Comparison of ENCODE assay signal across 8 cellular contexts in the genomic region with DNA sequence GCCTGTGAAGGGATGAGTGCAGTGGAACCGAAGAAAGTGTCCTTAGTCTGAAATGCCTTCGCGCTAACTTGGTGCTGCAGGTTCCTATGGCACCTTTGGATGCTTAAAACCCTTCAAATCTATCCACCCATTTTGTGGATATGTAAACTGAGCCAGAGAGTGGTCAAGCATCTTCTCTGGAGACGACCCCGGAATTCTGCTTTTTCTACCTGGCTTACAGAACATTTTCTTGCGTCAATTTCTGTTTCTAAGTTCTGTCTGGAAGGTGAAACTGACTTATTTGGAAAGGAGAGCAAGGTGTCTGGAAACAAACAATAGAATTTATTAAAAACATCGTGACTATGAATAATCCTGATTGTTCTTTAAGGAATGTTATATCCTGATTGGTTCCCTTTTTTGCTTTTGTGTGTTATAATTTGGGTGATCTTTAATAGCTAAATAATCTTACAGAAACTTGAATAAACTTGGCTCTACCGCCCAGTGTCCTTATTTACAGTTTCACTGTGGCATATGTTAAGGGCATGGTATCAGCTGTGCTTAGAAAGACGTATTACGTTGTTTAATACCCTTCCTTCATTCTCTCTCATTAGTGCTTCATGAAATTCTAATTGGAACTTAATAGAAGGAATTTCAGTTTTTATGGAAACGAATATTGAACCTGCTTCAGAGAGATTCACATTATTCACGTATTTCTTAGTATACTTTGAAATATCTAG. TPM values are rescaled to one million over a fixed set of nuclear protein-coding genes. Genes with fewer than 3 reads are reported as not detected.
DNase-seq lines count a peak whose midpoint lies in the region; ATAC-seq, FAIRE-seq and TF ChIP-seq lines count a peak whose summit lies in the region.
"Not testable (repeated sequence)": the region's sequence is repeated elsewhere in the genome, so short reads cannot be mapped to it uniquely, and the experiment has no call there.

No MANE protein-coding gene starts in this region.

- H3K79me1 ChIP-seq in IMR-90 (ENCODE audit: low read depth in 1 of 2, low read length in 2 of 2) = not testable (repeated sequence)

- WGBS in IMR-90 (ENCODE audit: extremely low coverage in 2 of 2, insufficient read length in 1 of 2), 2 experiments = no CpG with 5 or more reads among the region's 12 CpGs
- WGBS in endodermal cell (ENCODE audit: insufficient coverage in 1 of 2, insufficient read length in 1 of 2), 2 experiments = 0 to 8% methylated on average over 1 to 6 of the region's 12 CpGs

- peak overlapping the region; percentile 68; the same call in 1 of the 2 replicates for H3K23ac ChIP-seq in IMR-90 (ENCODE audit: low read depth, low read length)

- H3K4me3 Mint-ChIP-seq in Caco-2 (ENCODE audit: unreplicated experiment) = peak overlapping the region; percentile 77
- peak overlapping the region; percentile 73 for H3K4me3 Mint-ChIP-seq in endodermal cell

- H3K4me2 ChIP-seq in IMR-90 (ENCODE audit: low read depth, low read length) (peak overlapping the region; percentile 99), keratinocyte (ENCODE audit: control insufficient read depth, extremely low read depth, insufficient read depth, low read depth, low read length) (peak overlapping the region; percentile 83)

- H4K5ac ChIP-seq in IMR-90 (ENCODE audit: low read depth, low read length) = not testable (repeated sequence)

- H2BK20ac ChIP-seq in IMR-90 (ENCODE audit: low read depth, low read length) = not testable (repeated sequence)

- H4K91ac ChIP-seq in IMR-90 (ENCODE audit: insufficient read depth, low read depth, low read length) = not testable (repeated sequence)

- H3K27ac Mint-ChIP-seq in Caco-2 (ENCODE audit: unreplicated experiment) (peak overlapping the region; percentile 57), endodermal cell (peak overlapping the region; percentile 79)
- peak overlapping the region; percentile 71 to 82 for H3K27ac Mint-ChIP-seq in activated naive CD4-positive, alpha-beta T cell treated with anti-CD3 and anti-CD28 coated beads, Interleukin-2, amount 50 U/mL, for 72 hours

- peak overlapping the region; percentile 73; the same call in 1 of the 2 replicates for H3K9ac ChIP-seq in IMR-90 (ENCODE audit: low read depth, low read length)
- peak overlapping the region; percentile 2 for H3K9ac ChIP-seq in endodermal cell (ENCODE audit: extremely low read depth, low read length, poor library complexity, severe bottlenecking)
- H3K9ac ChIP-seq in keratinocyte (ENCODE audit: control insufficient read depth, extremely low read depth, insufficient read depth, low read length) = peak overlapping the region; percentile 56

- not testable (repeated sequence) for H3K27ac ChIP-seq in IMR-90 (ENCODE audit: insufficient read depth, low read length); RWPE2 (ENCODE audit: poor library complexity, severe bottlenecking); endodermal cell (ENCODE audit: low read depth, low read length); neutrophil; thoracic aorta
- H3K27ac ChIP-seq in keratinocyte (ENCODE audit: control insufficient read depth, insufficient read depth, low read length) = peak overlapping the region; percentile 36

- not testable (repeated sequence) for H3K9me3 Mint-ChIP-seq in Caco-2 (ENCODE audit: unreplicated experiment); activated naive CD4-positive, alpha-beta T cell treated with anti-CD3 and anti-CD28 coated beads, Interleukin-2, amount 50 U/mL, for 72 hours; endodermal cell

- POLR2A ChIA-PET in Caco-2 (lab: Charles Lee); IMR-90 (lab: Charles Lee; ENCODE audit: unreplicated experiment): not testable (repeated sequence)

- not testable (repeated sequence) for H3K27me3 Mint-ChIP-seq in Caco-2 (ENCODE audit: insufficient read depth, unreplicated experiment); endodermal cell (ENCODE audit: insufficient read depth)

- not testable (repeated sequence) for H2BK5ac ChIP-seq in IMR-90 (ENCODE audit: low read depth, low read length, poor library complexity, severe bottlenecking)

- not testable (repeated sequence) for ATAC-seq in IMR-90 (ENCODE audit: low read depth); RWPE2 (ENCODE audit: low read depth); activated naive CD4-positive, alpha-beta T cell treated with anti-CD3 and anti-CD28 coated beads, Interleukin-2, amount 50 U/mL, for 72 hours; thoracic aorta (ENCODE audit: insufficient number of reproducible peaks, low FRiP score, low read depth)

- FAIRE-seq in keratinocyte (lab: Jason Lieb, UNC) = not testable (repeated sequence)

- H3K14ac ChIP-seq in IMR-90 (replicated peaks; ENCODE audit: low read depth, low read length) = not testable (repeated sequence)

- DNase-seq in Caco-2; IMR-90; RWPE2 (ENCODE audit: low spot score); activated naive CD4-positive, alpha-beta T cell treated with anti-CD3 and anti-CD28 coated beads, Interleukin-2, amount 50 U/mL, for 72 hours (ENCODE audit: low spot score in 2 of 2); keratinocyte (ENCODE audit: low read depth, low spot score); thoracic aorta (ENCODE audit: low spot score): not testable (repeated sequence)
- peak; percentile 11 for DNase-seq in endodermal cell

- not testable (repeated sequence) for TF ChIP-seq CTCF in Caco-2 (IDR thresholded peaks at IDR 0.05; ENCODE audit: insufficient read depth in 1 of 2, low read depth in 1 of 2, low read length in 1 of 2, severe bottlenecking in 1 of 2, unreplicated experiment in 1 of 2); IMR-90 (conservative IDR thresholded peaks at IDR 0.05; ENCODE audit: low read depth, low read length); RWPE2 (IDR thresholded peaks at IDR 0.05; ENCODE audit: poor library complexity, severe bottlenecking); endodermal cell (conservative IDR thresholded peaks at IDR 0.05); keratinocyte (optimal IDR thresholded peaks at IDR 0.05 in 1 of 3, IDR thresholded peaks at IDR 0.05 in 1 of 3, conservative IDR thresholded peaks at IDR 0.05 in 1 of 3; ENCODE audit: extremely low read depth in 1 of 3, insufficient read depth in 2 of 3, low read length in 3 of 3); neutrophil (IDR thresholded peaks at IDR 0.05); thoracic aorta (IDR thresholded peaks at IDR 0.05)

- H2BK120ac ChIP-seq in IMR-90 (ENCODE audit: low read depth, low read length) = not testable (repeated sequence)

- not testable (repeated sequence) for H3K4me1 Mint-ChIP-seq in Caco-2 (ENCODE audit: low read depth, unreplicated experiment); endodermal cell

- not testable (repeated sequence) for H3K4me1 ChIP-seq in Caco-2; IMR-90 (ENCODE audit: control insufficient read depth, insufficient read depth, low read length); RWPE2 (ENCODE audit: insufficient read depth, poor library complexity, severe bottlenecking); endodermal cell (ENCODE audit: control insufficient read depth, insufficient read depth, low read length); keratinocyte (ENCODE audit: control insufficient read depth, extremely low read depth, insufficient read depth, low read length)
- H3K4me1 ChIP-seq in neutrophil (ENCODE audit: control insufficient read depth in 1 of 2, insufficient read depth in 1 of 2, low read depth in 1 of 2, low read length in 1 of 2) (peaks cover 14 to 17% of the 10 kb centered on the region in 2 experiments), thoracic aorta (ENCODE audit: control insufficient read depth in 1 of 2, low read depth in 2 of 2) (peaks cover 10 to 16% of the 10 kb centered on the region in 2 donors)

- not testable (repeated sequence) for H2AFZ ChIP-seq in IMR-90 (replicated peaks; ENCODE audit: low read length, poor library complexity); keratinocyte (ENCODE audit: control insufficient read depth, low read length)

- H3K36me3 ChIP-seq in Caco-2 (ENCODE audit: control insufficient read depth, insufficient read depth, low read length); IMR-90 (ENCODE audit: control insufficient read depth, insufficient read depth, low read length); endodermal cell (ENCODE audit: control insufficient read depth, insufficient read depth, low read length); keratinocyte (ENCODE audit: control insufficient read depth in 2 of 2, extremely low read depth in 1 of 2, insufficient read depth in 2 of 2, low read length in 2 of 2); thoracic aorta: not testable (repeated sequence)
- H3K36me3 ChIP-seq in RWPE2 (ENCODE audit: low read depth) = peaks cover 27% of the 10 kb centered on the region
- H3K36me3 ChIP-seq in neutrophil = peaks cover 12% of the 10 kb centered on the region

- H3K27me3 ChIP-seq in Caco-2 (replicated peaks; ENCODE audit: control insufficient read depth, insufficient read depth, low read length); IMR-90 (ENCODE audit: control insufficient read depth, insufficient read depth, low read length); RWPE2 (ENCODE audit: insufficient read depth, poor library complexity, severe bottlenecking); endodermal cell (ENCODE audit: control insufficient read depth, insufficient read depth, low read length, poor library complexity, severe bottlenecking); keratinocyte (ENCODE audit: control insufficient read depth, extremely low read depth, insufficient read depth, low read length); neutrophil; thoracic aorta (replicated peaks; ENCODE audit: insufficient read depth): not testable (repeated sequence)

- H3K4me3 ChIP-seq in Caco-2 (ENCODE audit: low read depth, low read length) = peak overlapping the region; percentile 31
- peak overlapping the region; percentile 78 for H3K4me3 ChIP-seq in IMR-90 (ENCODE audit: insufficient read depth, low read depth, low read length)
- peak overlapping the region; percentile 35 for H3K4me3 ChIP-seq in RWPE2 (ENCODE audit: severe bottlenecking)
- peak overlapping the region; percentile 94 for H3K4me3 ChIP-seq in endodermal cell (ENCODE audit: low read length)
- H3K4me3 ChIP-seq in keratinocyte (ENCODE audit: control insufficient read depth in 2 of 3, extremely low read depth in 1 of 3, insufficient read depth in 2 of 3, low read depth in 1 of 3, low read length in 3 of 3) = peak overlapping the region; percentile 42 to 72 (median 67)
- H3K4me3 ChIP-seq in neutrophil (ENCODE audit: low read depth in 1 of 2, low read length in 1 of 2) = peak overlapping the region; percentile 19 to 44
- peak overlapping the region; percentile 61 for H3K4me3 ChIP-seq in thoracic aorta

- H2AK9ac ChIP-seq in IMR-90 (replicated peaks; ENCODE audit: low read depth, low read length, poor library complexity) = not testable (repeated sequence)

- H3K36me3 Mint-ChIP-seq in Caco-2 (ENCODE audit: insufficient read depth, unreplicated experiment) (peaks cover 37% of the 10 kb centered on the region), endodermal cell (ENCODE audit: low read depth) (peaks cover 22% of the 10 kb centered on the region)
- H3K36me3 Mint-ChIP-seq in activated naive CD4-positive, alpha-beta T cell treated with anti-CD3 and anti-CD28 coated beads, Interleukin-2, amount 50 U/mL, for 72 hours = peaks cover 0 to 14% of the 10 kb centered on the region in 2 donors

- not testable (repeated sequence) for H3K18ac ChIP-seq in IMR-90 (ENCODE audit: low read depth, low read length)

- H2AK5ac ChIP-seq in IMR-90 (ENCODE audit: low read depth, low read length) = not testable (repeated sequence)

- in situ Hi-C loops in IMR-90 (cut with MboI; ENCODE audit: low sequenced_read_pairs) = not testable (repeated sequence)

- not testable (repeated sequence) for TF ChIP-seq POLR2A in IMR-90 (IDR thresholded peaks at IDR 0.05; ENCODE audit: low read depth, low read length)

- dilution Hi-C loops in IMR-90 (cut with HindIII; ENCODE audit: low sequenced_read_pairs, unreplicated experiment); keratinocyte (cut with MboI; ENCODE audit: extremely low pct_ligation_motif_present, low sequenced_read_pairs): not testable (repeated sequence)

- not testable (repeated sequence) for H2BK15ac ChIP-seq in IMR-90 (ENCODE audit: low read depth, low read length)

- H3K79me2 ChIP-seq in keratinocyte (ENCODE audit: control insufficient read depth, insufficient read depth, low read length) = peaks cover 37% of the 10 kb centered on the region

- H3K9me3 ChIP-seq in Caco-2; IMR-90 (ENCODE audit: control insufficient read depth, insufficient read depth, low read length); RWPE2 (ENCODE audit: severe bottlenecking); endodermal cell (ENCODE audit: control insufficient read depth, low read length); keratinocyte (ENCODE audit: control insufficient read depth, low read depth, low read length); neutrophil; thoracic aorta: not testable (repeated sequence)

- not testable (repeated sequence) for H3K9me1 ChIP-seq in IMR-90 (ENCODE audit: insufficient read depth, low read length); keratinocyte (ENCODE audit: control insufficient read depth, extremely low read depth, insufficient read depth, low read length)

- not testable (repeated sequence) for H4K8ac ChIP-seq in IMR-90 (ENCODE audit: low read depth in 2 of 2, low read length in 2 of 2)

- intact Hi-C loops in Caco-2 (cut with micrococcal nuclease; ENCODE audit: unreplicated experiment); IMR-90 (cut with micrococcal nuclease): not testable (repeated sequence)

- not testable (repeated sequence) for H3K56ac ChIP-seq in IMR-90 (ENCODE audit: extremely low read depth, insufficient read depth, low read length)

- CTCF ChIA-PET in Caco-2 (lab: Charles Lee); IMR-90 (lab: Yijun Ruan, JAX): not testable (repeated sequence)

- BruUV-seq in Caco-2 (replicated peaks; lab: Mats Ljungman, UMichigan) = TSS peak; percentile 46
- BruUV-seq in IMR-90 (replicated peaks; lab: Mats Ljungman, UMichigan) = not testable (repeated sequence)

- not testable (repeated sequence) for H3K4ac ChIP-seq in IMR-90 (ENCODE audit: low read depth, low read length)

- not testable (repeated sequence) for TF ChIP-seq RAD21 in IMR-90 (IDR thresholded peaks at IDR 0.05; ENCODE audit: low read length)

- not testable (repeated sequence) for H4K20me1 ChIP-seq in IMR-90 (ENCODE audit: insufficient read depth, low read length); keratinocyte (ENCODE audit: control insufficient read depth, extremely low read depth, insufficient read depth, low read length)

RNA-seq across cellular contexts. Expression of gene SUZ12, which starts 1.3 kb away (rescaled TPM):
- 55.1 and 55.6 TPM in 2 replicates for total RNA-seq in Caco-2 (2022)
- total RNA-seq in IMR-90 (2012; rRNA removed) = 12.2 and 18.6 TPM in 2 replicates
- polyA plus RNA-seq in IMR-90 (2012; rRNA removed) = 9.9 and 12.3 TPM in 2 replicates
- 1.4 and 1.9 TPM in 2 replicates for polyA plus RNA-seq in IMR-90 (2012; cell fraction: cytosol; rRNA removed)
- 1.4 and 13.4 TPM in 2 replicates for polyA plus RNA-seq in IMR-90 (2012; cell fraction: nucleus; rRNA removed; ENCODE audit: low replicate concordance)
- total RNA-seq in activated naive CD4-positive, alpha-beta T cell treated with anti-CD3 and anti-CD28 coated beads, Interleukin-2, amount 50 U/mL, for 72 hours = 10 to 100 TPM; 49.5 to 65.9 TPM
- 10 to 100 TPM; 32.6 to 41.7 TPM for total RNA-seq in endodermal cell
- polyA plus RNA-seq in endodermal cell (2013, experiment 1 of 2) = 35.2 TPM
- polyA plus RNA-seq in endodermal cell (2013, experiment 2 of 2) = 38.0 TPM
- polyA plus RNA-seq in keratinocyte = 10.4 to 20.8 TPM (median 12.9 TPM) in 3 replicates
- polyA plus RNA-seq in keratinocyte (2011; ENCODE audit: low read depth) = 47.6 TPM
- 9.2 and 18.3 TPM in 2 replicates for polyA plus RNA-seq in keratinocyte (2011; cell fraction: cytosol; rRNA removed)
- polyA plus RNA-seq in keratinocyte (2011; cell fraction: nucleus; rRNA removed) = 13.6 and 18.8 TPM in 2 replicates
- 12.3 and 15.2 TPM in 2 replicates for polyA plus RNA-seq in keratinocyte (2012; ENCODE audit: low replicate concordance)
- 1.4 to 15.9 TPM (median 6.9 TPM) in 3 replicates for polyA minus RNA-seq in keratinocyte
- 9.0 TPM for polyA minus RNA-seq in keratinocyte (2011; cell fraction: cytosol; rRNA and poly(A)+ RNA removed)
- polyA minus RNA-seq in keratinocyte (2011; cell fraction: nucleus; rRNA and poly(A)+ RNA removed) = 7.7 and 16.1 TPM in 2 replicates
- total RNA-seq in thoracic aorta = 10 to 100 TPM; 14.4 to 26.0 TPM

RNA-seq across cellular contexts. Expression of gene UTP6, which starts 36.6 kb away (rescaled TPM):
- total RNA-seq in Caco-2 (2022) (125 and 126 TPM in 2 replicates), IMR-90 (2012; rRNA removed) (29.9 and 53.3 TPM in 2 replicates), endodermal cell (100 to 1,000 TPM in 1 of 2 donors, 10 to 100 TPM in 1; 85.3 to 100 TPM), thoracic aorta (10 to 100 TPM; 56.0 to 77.3 TPM)
- polyA plus RNA-seq in IMR-90 (2012; rRNA removed) (24.4 and 32.4 TPM in 2 replicates), keratinocyte (32.5 to 82.9 TPM (median 35.8 TPM) in 3 replicates)
- polyA plus RNA-seq in IMR-90 (2012; cell fraction: cytosol; rRNA removed) = 2.2 and 4.9 TPM in 2 replicates
- 5.3 and 43.5 TPM in 2 replicates for polyA plus RNA-seq in IMR-90 (2012; cell fraction: nucleus; rRNA removed; ENCODE audit: low replicate concordance)
- 100 to 1,000 TPM in 1 of 2 donors, 10 to 100 TPM in 1; 97.6 to 107 TPM for total RNA-seq in activated naive CD4-positive, alpha-beta T cell treated with anti-CD3 and anti-CD28 coated beads, Interleukin-2, amount 50 U/mL, for 72 hours
- 59.5 TPM for polyA plus RNA-seq in endodermal cell (2013, experiment 1 of 2)
- polyA plus RNA-seq in endodermal cell (2013, experiment 2 of 2) = 54.1 TPM
- 132 TPM for polyA plus RNA-seq in keratinocyte (2011; ENCODE audit: low read depth)
- polyA plus RNA-seq in keratinocyte (2011; cell fraction: cytosol; rRNA removed) = 21.8 and 42.7 TPM in 2 replicates
- 53.5 and 82.2 TPM in 2 replicates for polyA plus RNA-seq in keratinocyte (2011; cell fraction: nucleus; rRNA removed)
- polyA plus RNA-seq in keratinocyte (2012; ENCODE audit: low replicate concordance) = 54.6 and 72.7 TPM in 2 replicates
- 3.0 to 29.2 TPM (median 8.6 TPM) in 3 replicates for polyA minus RNA-seq in keratinocyte
- polyA minus RNA-seq in keratinocyte (2011; cell fraction: cytosol; rRNA and poly(A)+ RNA removed) = 10.7 TPM
- polyA minus RNA-seq in keratinocyte (2011; cell fraction: nucleus; rRNA and poly(A)+ RNA removed) = 10.0 and 25.0 TPM in 2 replicates

Comparison
In these comparisons a context has a peak if more than half of its experiments do, and no peak if none do; other contexts are left out.
1. H3K4me3 ChIP-seq: peak in every context shown above with its lines; median percentile 94 in endodermal cell; 78 in IMR-90; 67 in keratinocyte; 61 in thoracic aorta; 35 in RWPE2; 32 in neutrophil; 31 in Caco-2.
2. H3K9ac ChIP-seq: peak in every context shown above with its lines; median percentile 73 in IMR-90; 56 in keratinocyte; 2 in endodermal cell.